Comparison of ENCODE assay signal across 17 cellular contexts in the genomic region with DNA sequence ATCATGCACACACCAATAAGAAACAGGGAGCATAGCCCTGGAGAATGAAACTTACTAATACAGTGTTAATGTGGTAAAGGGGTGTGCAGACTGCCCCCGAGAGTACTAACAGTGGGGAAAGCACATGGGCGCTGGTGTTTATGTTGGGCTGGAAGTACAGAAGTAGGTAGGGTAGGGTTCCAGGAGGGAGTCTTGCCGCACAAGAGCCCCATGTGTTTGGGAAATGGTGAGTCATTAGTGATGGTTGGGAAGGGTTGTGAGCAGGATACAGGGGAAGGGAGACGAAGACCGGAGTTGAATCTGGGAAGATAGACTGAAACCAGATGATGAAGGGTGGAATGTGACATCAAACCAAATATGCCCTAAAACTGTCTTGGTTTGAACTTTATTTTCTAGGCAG.
DNase-seq lines count a peak whose midpoint lies in the region; ATAC-seq, FAIRE-seq and TF ChIP-seq lines count a peak whose summit lies in the region.
"Had no signal": no experiment of that assay in that cellular context is flagged by ENCODE, and none has a peak within 500 bp of the region (broad histone marks: within the 10 kb centered on the region; RNA-seq: fewer than 3 reads in every experiment).

No MANE protein-coding gene starts in this region.

- TF ChIP-seq RAD21 in A549 (conservative IDR thresholded peaks at IDR 0.05 in 1 of 2, IDR thresholded peaks at IDR 0.05 in 1 of 2): no peak

- no peak overlapping the region for H3K4me2 ChIP-seq in A549
- no peak overlapping the region for H3K4me2 ChIP-seq in astrocyte (ENCODE audit: low read length)
- H3K4me2 ChIP-seq: BLaER1 treated with 17β-estradiol and CSF1 and Interleukin-3, amounts not matched to agents 10 nM and 100 nM had no signal

- no peaks in the 10 kb centered on the region for H3K36me3 ChIP-seq in astrocyte (ENCODE audit: insufficient read depth, low read length)
- H3K36me3 ChIP-seq: BLaER1 treated with 17β-estradiol and CSF1 and Interleukin-3, amounts not matched to agents 10 nM and 100 nM had no signal

- no peak for TF ChIP-seq EP300 in A549 (IDR thresholded peaks at IDR 0.05)

- H3K27me3 Mint-ChIP-seq in astrocyte (ENCODE audit: low read depth, unreplicated experiment) (peaks cover 2% of the 10 kb centered on the region), neural crest cell (ENCODE audit: low read depth) (no peaks in the 10 kb centered on the region)

- peaks cover under 1% of the 10 kb centered on the region for H3K4me1 Mint-ChIP-seq in astrocyte (ENCODE audit: low read depth, unreplicated experiment)
- peaks cover 18% of the 10 kb centered on the region for H3K4me1 Mint-ChIP-seq in neural crest cell
- H3K4me1 Mint-ChIP-seq: B cell had no signal

- H3K9me3 Mint-ChIP-seq in astrocyte (ENCODE audit: unreplicated experiment): peaks cover 1% of the 10 kb centered on the region
- no peaks in the 10 kb centered on the region for H3K9me3 Mint-ChIP-seq in neural crest cell

- ATAC-seq in A549 (no peak), GM19023 (IDR thresholded peaks at IDR 0.05; ENCODE audit: unreplicated experiment) (no peak)
- ATAC-seq: HCT116 had no signal

- H3K36me3 Mint-ChIP-seq in astrocyte (ENCODE audit: low read depth, unreplicated experiment): no peaks in the 10 kb centered on the region
- H3K36me3 Mint-ChIP-seq in neural crest cell (ENCODE audit: low read depth): no peaks in the 10 kb centered on the region

- H3K4me3 ChIP-seq in A549 (no peak overlapping the region), astrocyte (ENCODE audit: insufficient read depth, low read depth, low read length) (no peak overlapping the region)
- H3K4me3 ChIP-seq: BLaER1 treated with 17β-estradiol and CSF1 and Interleukin-3, amounts not matched to agents 10 nM and 100 nM had no signal

- no peaks in the 10 kb centered on the region for H3K9me3 ChIP-seq in A549
- no peaks in the 10 kb centered on the region for H3K9me3 ChIP-seq in astrocyte (ENCODE audit: insufficient read depth, low read depth, low read length)
- H3K9me3 ChIP-seq: BLaER1 treated with 17β-estradiol and CSF1 and Interleukin-3, amounts not matched to agents 10 nM and 100 nM; Caco-2 had no signal

- H4K20me1 ChIP-seq in astrocyte (ENCODE audit: insufficient read depth, low read length): no peaks in the 10 kb centered on the region
- H4K20me1 ChIP-seq: BLaER1 treated with 17β-estradiol and CSF1 and Interleukin-3, amounts not matched to agents 10 nM and 100 nM had no signal

- H3K27ac Mint-ChIP-seq in astrocyte (ENCODE audit: unreplicated experiment): no peak overlapping the region
- H3K27ac Mint-ChIP-seq in neural crest cell (ENCODE audit: unreplicated experiment): peak overlapping the region; percentile 3
- H3K27ac Mint-ChIP-seq: B cell had no signal

- H3K9ac ChIP-seq in astrocyte (ENCODE audit: low read length): no peak overlapping the region
- H3K9ac ChIP-seq: BLaER1 treated with 17β-estradiol and CSF1 and Interleukin-3, amounts not matched to agents 10 nM and 100 nM had no signal

- no peak overlapping the region for H2AFZ ChIP-seq in astrocyte (ENCODE audit: low read depth, low read length)

- POLR2A ChIA-PET in A549 (lab: Yijun Ruan, JAX): no interaction called here

- no peaks in the 10 kb centered on the region for H3K79me2 ChIP-seq in astrocyte (ENCODE audit: insufficient read depth, low read length)

- H3K4me3 Mint-ChIP-seq in astrocyte (ENCODE audit: unreplicated experiment) (no peak overlapping the region), neural crest cell (no peak overlapping the region)
- H3K4me3 Mint-ChIP-seq: B cell had no signal

- TF ChIP-seq POLR2A in A549 (IDR thresholded peaks at IDR 0.05; ENCODE audit: low read length): no peak

- TF ChIP-seq CTCF in A549 (IDR thresholded peaks at IDR 0.05) (no peak), astrocyte (IDR thresholded peaks at IDR 0.05; ENCODE audit: insufficient read depth, low read depth, low read length) (no peak), neural crest cell (conservative IDR thresholded peaks at IDR 0.05) (no peak)

- CTCF ChIA-PET in A549 (lab: Yijun Ruan, JAX): interaction anchor here (1.5 kb wide), 1 partner anchor 20 kb away, joined by 4 read pairs; no protein-coding TSS in a partner anchor

- H3K4me1 ChIP-seq in A549 (peaks cover 7% of the 10 kb centered on the region), astrocyte (ENCODE audit: insufficient read depth, low read length) (no peaks in the 10 kb centered on the region)
- H3K4me1 ChIP-seq: BLaER1 treated with 17β-estradiol and CSF1 and Interleukin-3, amounts not matched to agents 10 nM and 100 nM; Caco-2 had no signal

- WGBS in A549 (ENCODE audit: missing lambda C conversion rate): 92% methylated on average over 5 of the region's 5 CpGs

- no peaks in the 10 kb centered on the region for H3K27me3 ChIP-seq in astrocyte (ENCODE audit: insufficient read depth, low read length)
- H3K27me3 ChIP-seq: BLaER1 treated with 17β-estradiol and CSF1 and Interleukin-3, amounts not matched to agents 10 nM and 100 nM had no signal

- H3K27ac ChIP-seq in A549 (peak overlapping the region in 1 of 2 experiments; percentile 15; a peak in 1 of 6 replicates), astrocyte (ENCODE audit: low read depth, low read length) (no peak overlapping the region)
- H3K27ac ChIP-seq: 22Rv1; BLaER1 treated with 17β-estradiol and CSF1 and Interleukin-3, amounts not matched to agents 10 nM and 100 nM had no signal

- FAIRE-seq in A549 (lab: Jason Lieb, UNC): no peak
- FAIRE-seq in astrocyte (lab: Jason Lieb, UNC): no peak
- FAIRE-seq: D721Med, G401.6, GM12891 had no signal

- no peak for DNase-seq in A549 (ENCODE audit: low read depth in 1 of 2, low spot score in 1 of 2)
- peak; percentile 50 for DNase-seq in HT1080 (ENCODE audit: low read depth)
- DNase-seq in astrocyte (ENCODE audit: low read depth): peak; percentile 15
- no peak for DNase-seq in neural crest cell (ENCODE audit: low read depth, low spot score)
- no peak for DNase-seq in NCI-H2081 (lab: John Stamatoyannopoulos, UW)
- DNase-seq in NCI-H2171 treated with DMSO at 0.1 percent for 48 hours (lab: John Stamatoyannopoulos, UW): no peak
- DNase-seq: Caco-2, GOT3, H7 had no signal

TF ChIP-seq in A549, 52 proteins besides CTCF, POLR2A, EP300 and RAD21:
- TF ChIP-seq FOSB (CRISPR knock-in tag; IDR thresholded peaks at IDR 0.05) (no peak), ESRRA (IDR thresholded peaks at IDR 0.05; ENCODE audit: borderline replicate concordance, low read length) (no peak), FOSL2 (IDR thresholded peaks at IDR 0.05) (no peak), FOSL2 (CRISPR knock-in tag; IDR thresholded peaks at IDR 0.05) (0 out of 2 replicates have a peak, but pooled peaks have one; percentile 6)

Comparison
In these comparisons a context has a peak if more than half of its experiments do, and no peak if none do; other contexts are left out.
1. DNase-seq: peak in HT1080 (single experiment) and astrocyte (single experiment); none in A549 (0 of 2), neural crest cell (single experiment), NCI-H2081 (0 of 2) and NCI-H2171 treated with DMSO at 0.1 percent for 48 hours (single experiment).